1 cellular context compared by ENCODE assay signal in the genomic region with DNA sequence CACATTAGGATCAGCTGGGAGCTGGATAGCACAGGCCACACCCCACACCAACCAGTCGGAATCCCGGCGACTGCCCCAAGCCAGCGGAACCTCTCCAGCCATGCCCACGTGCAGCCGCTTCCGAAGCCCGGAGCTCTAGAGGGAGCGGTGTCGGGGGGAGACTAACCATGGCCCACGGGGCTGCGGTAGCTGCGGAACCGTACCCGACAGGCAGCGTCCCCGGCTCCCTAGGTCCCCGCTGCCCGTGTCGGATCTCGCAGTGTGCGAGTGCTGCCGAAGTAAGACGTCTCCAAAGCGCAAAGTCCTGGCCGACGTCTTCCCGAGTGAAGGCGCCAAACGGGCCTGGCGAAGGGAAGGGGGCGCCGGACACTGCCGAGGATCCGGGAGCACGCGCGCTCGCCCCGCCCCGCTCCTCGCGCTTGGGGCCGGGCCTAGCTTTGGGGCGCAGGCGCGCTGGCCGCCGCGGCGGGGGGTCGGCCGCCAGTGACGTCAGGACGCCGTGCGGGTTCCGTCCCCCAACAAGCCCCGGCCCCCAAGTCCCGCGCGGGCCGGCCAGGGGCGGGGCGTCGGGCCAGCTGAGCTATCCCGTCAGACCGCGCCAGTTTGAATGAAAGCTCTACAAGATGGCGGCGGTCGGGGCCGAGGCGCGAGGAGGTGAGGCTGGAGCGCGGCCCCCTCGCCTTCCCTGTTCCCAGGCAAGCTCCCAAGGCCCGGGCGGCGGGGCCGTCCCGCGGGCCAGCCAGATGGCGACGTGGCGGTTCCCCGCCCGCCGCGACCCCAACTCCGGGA.
TF ChIP-seq lines count a peak whose summit lies in the region.

A gene with protein sequence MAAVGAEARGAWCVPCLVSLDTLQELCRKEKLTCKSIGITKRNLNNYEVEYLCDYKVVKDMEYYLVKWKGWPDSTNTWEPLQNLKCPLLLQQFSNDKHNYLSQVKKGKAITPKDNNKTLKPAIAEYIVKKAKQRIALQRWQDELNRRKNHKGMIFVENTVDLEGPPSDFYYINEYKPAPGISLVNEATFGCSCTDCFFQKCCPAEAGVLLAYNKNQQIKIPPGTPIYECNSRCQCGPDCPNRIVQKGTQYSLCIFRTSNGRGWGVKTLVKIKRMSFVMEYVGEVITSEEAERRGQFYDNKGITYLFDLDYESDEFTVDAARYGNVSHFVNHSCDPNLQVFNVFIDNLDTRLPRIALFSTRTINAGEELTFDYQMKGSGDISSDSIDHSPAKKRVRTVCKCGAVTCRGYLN (plus strand): TSS at position 601 of the 789 bp plus-strand sequence. CDS start 23 bp downstream, at position 624.

TF ChIP-seq in HEK293, 187 proteins besides CTCF, POLR2A, EP300 and RAD21 (continued from another document):
- TF ChIP-seq ZNF148 (tag by site-specific recombination; IDR thresholded peaks at IDR 0.05; ENCODE audit: borderline replicate concordance) (no peak), TCF7L2 (IDR thresholded peaks at IDR 0.05; ENCODE audit: borderline replicate concordance, low read depth, low read length) (no peak), ZNF571 (tag by site-specific recombination; IDR thresholded peaks at IDR 0.05) (no peak), ZFP3 (tag by site-specific recombination; IDR thresholded peaks at IDR 0.05; ENCODE audit: low read depth) (peak; percentile 14; the same call in 1 of the 2 replicates), ZNF585B (tag by site-specific recombination; IDR thresholded peaks at IDR 0.05) (no peak), ZNF23 (tag by site-specific recombination; IDR thresholded peaks at IDR 0.05; ENCODE audit: borderline replicate concordance) (no peak), ZNF223 (tag by site-specific recombination; IDR thresholded peaks at IDR 0.05) (peak; percentile 97), ZNF24 (tag by site-specific recombination; IDR thresholded peaks at IDR 0.05) (peak; percentile 76; the same call in 1 of the 2 replicates), ZNF639 (tag by site-specific recombination; IDR thresholded peaks at IDR 0.05) (peak; percentile 80), ZNF76 (tag by site-specific recombination; IDR thresholded peaks at IDR 0.05; ENCODE audit: borderline replicate concordance, low read depth) (peak; percentile 83; the same call in 1 of the 2 replicates), ZNF707 (tag by site-specific recombination; IDR thresholded peaks at IDR 0.05) (no peak)
- TF ChIP-seq, protein P1, sequence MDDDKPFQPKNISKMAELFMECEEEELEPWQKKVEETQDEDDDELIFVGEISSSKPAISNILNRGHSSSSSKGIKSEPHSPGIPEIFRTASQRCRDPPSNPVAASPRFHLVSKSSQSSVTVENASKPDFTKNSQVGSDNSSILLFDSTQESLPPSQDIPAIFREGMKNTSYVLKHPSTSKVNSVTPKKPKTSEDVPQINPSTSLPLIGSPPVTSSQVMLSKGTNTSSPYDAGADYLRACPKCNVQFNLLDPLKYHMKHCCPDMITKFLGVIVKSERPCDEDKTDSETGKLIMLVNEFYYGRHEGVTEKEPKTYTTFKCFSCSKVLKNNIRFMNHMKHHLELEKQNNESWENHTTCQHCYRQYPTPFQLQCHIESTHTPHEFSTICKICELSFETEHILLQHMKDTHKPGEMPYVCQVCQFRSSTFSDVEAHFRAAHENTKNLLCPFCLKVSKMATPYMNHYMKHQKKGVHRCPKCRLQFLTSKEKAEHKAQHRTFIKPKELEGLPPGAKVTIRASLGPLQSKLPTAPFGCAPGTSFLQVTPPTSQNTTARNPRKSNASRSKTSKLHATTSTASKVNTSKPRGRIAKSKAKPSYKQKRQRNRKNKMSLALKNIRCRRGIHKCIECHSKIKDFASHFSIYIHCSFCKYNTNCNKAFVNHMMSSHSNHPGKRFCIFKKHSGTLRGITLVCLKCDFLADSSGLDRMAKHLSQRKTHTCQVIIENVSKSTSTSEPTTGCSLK (tag by site-specific recombination; IDR thresholded peaks at IDR 0.05) = no peak
- TF ChIP-seq, protein P2, sequence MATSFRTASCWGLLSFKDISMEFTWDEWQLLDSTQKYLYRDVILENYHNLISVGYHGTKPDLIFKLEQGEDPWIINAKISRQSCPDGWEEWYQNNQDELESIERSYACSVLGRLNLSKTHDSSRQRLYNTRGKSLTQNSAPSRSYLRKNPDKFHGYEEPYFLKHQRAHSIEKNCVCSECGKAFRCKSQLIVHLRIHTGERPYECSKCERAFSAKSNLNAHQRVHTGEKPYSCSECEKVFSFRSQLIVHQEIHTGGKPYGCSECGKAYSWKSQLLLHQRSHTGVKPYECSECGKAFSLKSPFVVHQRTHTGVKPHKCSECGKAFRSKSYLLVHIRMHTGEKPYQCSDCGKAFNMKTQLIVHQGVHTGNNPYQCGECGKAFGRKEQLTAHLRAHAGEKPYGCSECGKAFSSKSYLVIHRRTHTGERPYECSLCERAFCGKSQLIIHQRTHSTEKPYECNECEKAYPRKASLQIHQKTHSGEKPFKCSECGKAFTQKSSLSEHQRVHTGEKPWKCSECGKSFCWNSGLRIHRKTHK (tag by site-specific recombination; IDR thresholded peaks at IDR 0.05) = no peak
